8 cellular contexts compared by ENCODE assay signal in the genomic region with DNA sequence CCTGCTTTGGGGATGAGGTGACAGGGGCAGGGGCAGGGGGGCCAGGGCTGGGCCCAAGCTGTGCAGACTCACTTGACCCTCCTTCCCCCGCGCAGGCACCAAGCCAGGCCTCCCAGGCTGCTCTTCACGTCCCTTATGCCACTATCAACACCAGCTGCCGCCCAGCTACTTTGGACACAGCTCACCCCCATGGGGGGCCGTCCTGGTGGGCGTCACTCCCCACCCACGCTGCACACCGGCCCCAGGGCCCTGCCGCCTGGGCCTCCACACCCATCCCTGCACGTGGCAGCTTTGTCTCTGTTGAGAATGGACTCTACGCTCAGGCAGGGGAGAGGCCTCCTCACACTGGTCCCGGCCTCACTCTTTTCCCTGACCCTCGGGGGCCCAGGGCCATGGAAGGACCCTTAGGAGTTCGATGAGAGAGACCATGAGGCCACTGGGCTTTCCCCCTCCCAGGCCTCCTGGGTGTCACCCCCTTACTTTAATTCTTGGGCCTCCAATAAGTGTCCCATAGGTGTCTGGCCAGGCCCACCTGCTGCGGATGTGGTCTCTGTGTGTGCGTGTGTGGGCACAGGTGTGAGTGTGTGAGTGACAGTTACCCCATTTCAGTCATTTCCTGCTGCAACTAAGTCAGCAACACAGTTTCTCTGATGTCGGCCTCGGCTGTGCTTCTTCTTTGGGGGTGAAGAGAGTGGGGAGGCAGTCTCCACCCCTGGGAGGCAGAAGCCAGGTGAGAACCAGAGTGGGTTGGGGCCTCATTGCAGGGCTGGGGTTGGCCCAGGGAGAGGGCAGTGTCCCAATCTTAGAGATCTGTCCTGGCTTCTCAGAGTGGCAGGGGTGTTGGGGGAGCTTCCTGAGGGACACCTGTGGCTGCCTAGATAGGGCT. TPM values are rescaled to one million over a fixed set of nuclear protein-coding genes. Genes with fewer than 3 reads are reported as not detected.
A peak's percentile ranks its signal among the peaks of the same experiment; 100 is the strongest.
DNase-seq lines count a peak whose midpoint lies in the region; ATAC-seq and TF ChIP-seq lines count a peak whose summit lies in the region.

No MANE protein-coding gene starts in this region.

- TF ChIP-seq CTCF in Caco-2 (IDR thresholded peaks at IDR 0.05; ENCODE audit: insufficient read depth in 1 of 2, low read depth in 1 of 2, low read length in 1 of 2, severe bottlenecking in 1 of 2, unreplicated experiment in 1 of 2) (no peak), BE2C (IDR thresholded peaks at IDR 0.05; ENCODE audit: low read depth, low read length) (no peak)

- H3K36me3 ChIP-seq in Caco-2 (ENCODE audit: control insufficient read depth, insufficient read depth, low read length) (no peaks in the 10 kb centered on the region), BE2C (no peaks in the 10 kb centered on the region)

- H3K36me3 Mint-ChIP-seq in memory B cell (peaks cover 11% of the 10 kb centered on the region), Caco-2 (ENCODE audit: insufficient read depth, unreplicated experiment) (peaks cover 16% of the 10 kb centered on the region)

- ATAC-seq in GM18499 (IDR thresholded peaks at IDR 0.05; ENCODE audit: insufficient read depth, unreplicated experiment) = peak; percentile 29
- ATAC-seq in HG02885 (IDR thresholded peaks at IDR 0.05; ENCODE audit: poor library complexity, unreplicated experiment) = peak; percentile 56
- peak; percentile 71 for ATAC-seq in memory B cell (ENCODE audit: low read depth)

- H3K4me1 ChIP-seq in Caco-2 (no peaks in the 10 kb centered on the region), BE2C (no peaks in the 10 kb centered on the region)

- H3K4me3 Mint-ChIP-seq in memory B cell (peak overlapping the region; percentile 93), Caco-2 (ENCODE audit: unreplicated experiment) (no peak overlapping the region)

- no TSS peak for BruUV-seq in Caco-2 (replicated peaks; lab: Mats Ljungman, UMichigan)

- H3K4me1 Mint-ChIP-seq in memory B cell = peaks cover 42% of the 10 kb centered on the region
- H3K4me1 Mint-ChIP-seq in Caco-2 (ENCODE audit: low read depth, unreplicated experiment) = no peaks in the 10 kb centered on the region

- H3K9me3 ChIP-seq in Caco-2 (no peaks in the 10 kb centered on the region), BE2C (no peaks in the 10 kb centered on the region)

- H3K27ac Mint-ChIP-seq in memory B cell (peak overlapping the region; percentile 99), Caco-2 (ENCODE audit: unreplicated experiment) (no peak overlapping the region)

- CTCF ChIA-PET in HEK293T (lab: Yijun Ruan, JAX) (no interaction called here), Caco-2 (lab: Charles Lee) (no interaction called here)

- H3K27me3 Mint-ChIP-seq in memory B cell (no peaks in the 10 kb centered on the region), Caco-2 (ENCODE audit: insufficient read depth, unreplicated experiment) (no peaks in the 10 kb centered on the region)

- peak; percentile 72 to 74 for DNase-seq in activated CD4-positive, alpha-beta T cell treated with anti-CD3 and anti-CD28 coated beads, Interleukin-2, amount 50 U/mL, for 4 hours
- DNase-seq in memory B cell (ENCODE audit: low spot score in 2 of 2) (peak; percentile 62 to 68), HEK293T (ENCODE audit: extremely low spot score) (no peak), Caco-2 (no peak), BE2C (no peak), glomerular visceral epithelial cell (ENCODE audit: extremely low spot score) (no peak)

- H3K9me3 Mint-ChIP-seq in memory B cell (no peaks in the 10 kb centered on the region), Caco-2 (ENCODE audit: unreplicated experiment) (no peaks in the 10 kb centered on the region)

- intact Hi-C loops in Caco-2 (cut with micrococcal nuclease; ENCODE audit: unreplicated experiment) = no loop called here

- H3K27me3 ChIP-seq in Caco-2 (replicated peaks; ENCODE audit: control insufficient read depth, insufficient read depth, low read length) = no peaks in the 10 kb centered on the region
- H3K27me3 ChIP-seq in BE2C = no peaks in the 10 kb centered on the region

- POLR2A ChIA-PET in HEK293T (lab: Yijun Ruan, JAX) (interaction anchor here (0.6 to 1.2 kb wide), 2 partner anchors 13 to 72 kb away, joined by 3 read pairs; partner anchors contain the start of gene LAMTOR4), Caco-2 (lab: Charles Lee) (no interaction called here)

- H3K4me3 ChIP-seq in Caco-2 (ENCODE audit: low read depth, low read length) = no peak overlapping the region
- H3K4me3 ChIP-seq in BE2C (ENCODE audit: low read depth, low read length) = no peak overlapping the region

TF ChIP-seq in HEK293T, 16 proteins besides CTCF, POLR2A, EP300 and RAD21:
- TF ChIP-seq CTBP1 (IDR thresholded peaks at IDR 0.05; ENCODE audit: borderline replicate concordance) = no peak
- no peak for TF ChIP-seq FOXK2 (IDR thresholded peaks at IDR 0.05)

RNA-seq across cellular contexts. Expression of gene PVRIG, which starts 1.3 kb away (rescaled TPM):
- not detected in 2 replicates for total RNA-seq in Caco-2 (2022)
- 0.99 TPM for polyA plus RNA-seq in BE2C (2012; ENCODE audit: insufficient read depth, insufficient read length, low read depth)

RNA-seq across cellular contexts. Expression of gene STAG3, which starts 43.4 kb away (rescaled TPM):
- 1.3 TPM in 2 replicates for total RNA-seq in Caco-2 (2022)
- 5.3 TPM for polyA plus RNA-seq in BE2C (2012; ENCODE audit: insufficient read depth, insufficient read length, low read depth)

RNA-seq across cellular contexts. Expression of gene GPC2, which starts 43.9 kb away (rescaled TPM):
- 5.0 and 9.7 TPM in 2 replicates for total RNA-seq in Caco-2 (2022)
- 7.4 TPM for polyA plus RNA-seq in BE2C (2012; ENCODE audit: insufficient read depth, insufficient read length, low read depth)

RNA-seq across cellular contexts. Expression of gene GAL3ST4, which starts 52.7 kb away (rescaled TPM):
- total RNA-seq in Caco-2 (2022) = 0.56 and 0.88 TPM in 2 replicates
- 0.80 TPM for polyA plus RNA-seq in BE2C (2012; ENCODE audit: insufficient read depth, insufficient read length, low read depth)

Comparison
In these comparisons a context has a peak if more than half of its experiments do, and no peak if none do; other contexts are left out.
1. DNase-seq: peak in activated CD4-positive, alpha-beta T cell treated with anti-CD3 and anti-CD28 coated beads, Interleukin-2, amount 50 U/mL, for 4 hours (2 of 2) and memory B cell (2 of 2); none in HEK293T (single experiment), Caco-2 (0 of 2), BE2C (single experiment) and glomerular visceral epithelial cell (single experiment).
2. Peak in every context shown above with its lines, with median percentiles within 50 percentile points of each other: ATAC-seq.